Comparison of ENCODE assay signal across 1 cellular context in the genomic region with DNA sequence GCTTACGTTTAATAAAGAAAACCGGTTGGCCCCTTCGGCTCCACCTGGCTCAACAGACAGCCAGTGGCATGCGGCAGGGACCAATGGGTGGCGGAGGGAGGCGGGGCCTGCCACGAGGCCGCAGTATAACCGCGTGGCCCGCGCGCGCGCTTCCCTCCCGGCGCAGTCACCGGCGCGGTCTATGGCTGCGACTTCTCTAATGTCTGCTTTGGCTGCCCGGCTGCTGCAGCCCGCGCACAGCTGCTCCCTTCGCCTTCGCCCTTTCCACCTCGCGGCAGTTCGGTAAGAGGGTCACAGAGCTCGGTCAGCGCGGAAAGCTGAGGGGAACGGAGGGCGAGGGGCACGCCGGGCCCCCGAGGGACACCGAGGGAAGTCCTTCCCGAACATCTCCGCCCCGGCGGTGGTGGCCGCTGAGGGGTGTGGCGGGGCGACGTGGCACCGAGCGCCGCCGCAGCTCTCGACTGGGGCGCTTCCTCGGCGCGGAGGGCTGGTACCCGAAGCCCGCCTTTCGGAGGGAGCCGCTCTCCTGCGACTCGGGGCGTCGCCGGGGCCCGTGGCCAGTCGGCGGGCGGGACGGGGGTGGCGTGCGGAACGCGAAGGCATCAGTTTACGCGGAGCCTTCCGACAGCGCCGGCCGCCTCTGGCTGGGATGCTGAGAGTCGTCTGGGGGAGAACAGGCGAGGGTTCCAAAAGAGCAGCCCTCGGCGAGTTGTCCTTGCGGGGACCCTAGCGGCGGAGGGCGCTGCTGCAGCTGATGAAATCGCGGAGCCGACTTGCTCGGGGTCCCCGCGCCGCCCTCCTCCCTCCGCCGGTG.
A peak's percentile ranks its signal among the peaks of the same experiment; 100 is the strongest.
TF ChIP-seq lines count a peak whose summit lies in the region.

A gene (plus strand): TSS at position 155 of the 814 bp plus-strand sequence. CDS start 27 bp downstream, at position 182.

TF ChIP-seq in A549, 52 proteins besides CTCF, POLR2A, EP300 and RAD21 (continued from another document):
- TF ChIP-seq FOSB (CRISPR knock-in tag; IDR thresholded peaks at IDR 0.05): 0 out of 2 replicates have a peak, but pooled peaks have one; percentile 42
- TF ChIP-seq SMC3 (IDR thresholded peaks at IDR 0.05): no peak
- TF ChIP-seq RFX5 (IDR thresholded peaks at IDR 0.05): 0 out of 2 replicates have a peak, but pooled peaks have one; percentile 20
- TF ChIP-seq MAFK (IDR thresholded peaks at IDR 0.05; ENCODE audit: partially characterized antibody): no peak
- no peak for TF ChIP-seq SREBF2 (IDR thresholded peaks at IDR 0.05)
- no peak for TF ChIP-seq HOXB13 (CRISPR knock-in tag; IDR thresholded peaks at IDR 0.05; ENCODE audit: low read depth)
- TF ChIP-seq NR3C1 (IDR thresholded peaks at IDR 0.05): no peak
- TF ChIP-seq MYC (IDR thresholded peaks at IDR 0.05; ENCODE audit: borderline replicate concordance, low read length): peak; percentile 100
- no peak for TF ChIP-seq EHF (CRISPR knock-in tag; IDR thresholded peaks at IDR 0.05)
- TF ChIP-seq, protein P1, sequence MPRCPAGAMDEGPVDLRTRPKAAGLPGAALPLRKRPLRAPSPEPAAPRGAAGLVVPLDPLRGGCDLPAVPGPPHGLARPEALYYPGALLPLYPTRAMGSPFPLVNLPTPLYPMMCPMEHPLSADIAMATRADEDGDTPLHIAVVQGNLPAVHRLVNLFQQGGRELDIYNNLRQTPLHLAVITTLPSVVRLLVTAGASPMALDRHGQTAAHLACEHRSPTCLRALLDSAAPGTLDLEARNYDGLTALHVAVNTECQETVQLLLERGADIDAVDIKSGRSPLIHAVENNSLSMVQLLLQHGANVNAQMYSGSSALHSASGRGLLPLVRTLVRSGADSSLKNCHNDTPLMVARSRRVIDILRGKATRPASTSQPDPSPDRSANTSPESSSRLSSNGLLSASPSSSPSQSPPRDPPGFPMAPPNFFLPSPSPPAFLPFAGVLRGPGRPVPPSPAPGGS (IDR thresholded peaks at IDR 0.05): peak; percentile 99
- no peak for TF ChIP-seq EHMT2 (IDR thresholded peaks at IDR 0.05; ENCODE audit: low read depth)
- TF ChIP-seq JUN (IDR thresholded peaks at IDR 0.05): peak; percentile 99 to 100
- TF ChIP-seq HOXA7 (CRISPR knock-in tag; IDR thresholded peaks at IDR 0.05): 0 out of 2 replicates have a peak, but pooled peaks have one; percentile 57
- TF ChIP-seq FOSL2 (IDR thresholded peaks at IDR 0.05): no peak
- TF ChIP-seq FOSL2 (CRISPR knock-in tag; IDR thresholded peaks at IDR 0.05): no peak
- peak; percentile 100 for TF ChIP-seq PHF8 (IDR thresholded peaks at IDR 0.05; ENCODE audit: borderline replicate concordance, low read depth)
- TF ChIP-seq, protein P2, sequence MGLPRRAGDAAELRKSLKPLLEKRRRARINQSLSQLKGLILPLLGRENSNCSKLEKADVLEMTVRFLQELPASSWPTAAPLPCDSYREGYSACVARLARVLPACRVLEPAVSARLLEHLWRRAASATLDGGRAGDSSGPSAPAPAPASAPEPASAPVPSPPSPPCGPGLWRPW (IDR thresholded peaks at IDR 0.05): no peak
- TF ChIP-seq TFCP2L1 (CRISPR knock-in tag; IDR thresholded peaks at IDR 0.05): peak; percentile 95
- TF ChIP-seq MAZ (IDR thresholded peaks at IDR 0.05; ENCODE audit: borderline replicate concordance, low read depth, low read length): 0 out of 2 replicates have a peak, but pooled peaks have one; percentile 60
- peak; percentile 26; the same call in 1 of the 2 replicates for TF ChIP-seq HOXB5 (CRISPR knock-in tag; IDR thresholded peaks at IDR 0.05)
- TF ChIP-seq, protein P3, sequence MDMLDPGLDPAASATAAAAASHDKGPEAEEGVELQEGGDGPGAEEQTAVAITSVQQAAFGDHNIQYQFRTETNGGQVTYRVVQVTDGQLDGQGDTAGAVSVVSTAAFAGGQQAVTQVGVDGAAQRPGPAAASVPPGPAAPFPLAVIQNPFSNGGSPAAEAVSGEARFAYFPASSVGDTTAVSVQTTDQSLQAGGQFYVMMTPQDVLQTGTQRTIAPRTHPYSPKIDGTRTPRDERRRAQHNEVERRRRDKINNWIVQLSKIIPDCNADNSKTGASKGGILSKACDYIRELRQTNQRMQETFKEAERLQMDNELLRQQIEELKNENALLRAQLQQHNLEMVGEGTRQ (IDR thresholded peaks at IDR 0.05): peak; percentile 85
- TF ChIP-seq, protein P4, sequence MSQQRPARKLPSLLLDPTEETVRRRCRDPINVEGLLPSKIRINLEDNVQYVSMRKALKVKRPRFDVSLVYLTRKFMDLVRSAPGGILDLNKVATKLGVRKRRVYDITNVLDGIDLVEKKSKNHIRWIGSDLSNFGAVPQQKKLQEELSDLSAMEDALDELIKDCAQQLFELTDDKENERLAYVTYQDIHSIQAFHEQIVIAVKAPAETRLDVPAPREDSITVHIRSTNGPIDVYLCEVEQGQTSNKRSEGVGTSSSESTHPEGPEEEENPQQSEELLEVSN (IDR thresholded peaks at IDR 0.05; ENCODE audit: borderline replicate concordance, low read depth): peak; percentile 97
- TF ChIP-seq CBX8 (IDR thresholded peaks at IDR 0.05): no peak
- TF ChIP-seq, protein P5, sequence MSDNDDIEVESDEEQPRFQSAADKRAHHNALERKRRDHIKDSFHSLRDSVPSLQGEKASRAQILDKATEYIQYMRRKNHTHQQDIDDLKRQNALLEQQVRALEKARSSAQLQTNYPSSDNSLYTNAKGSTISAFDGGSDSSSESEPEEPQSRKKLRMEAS (IDR thresholded peaks at IDR 0.05): peak; percentile 99
- TF ChIP-seq ZSCAN20 (CRISPR knock-in tag; IDR thresholded peaks at IDR 0.05): no peak
- no peak; the same call in 1 of the 2 replicates for TF ChIP-seq POLR2AphosphoS2 (conservative IDR thresholded peaks at IDR 0.05; ENCODE audit: low read length)
TF ChIP-seq in A549: peak in this region for 20.
